ENCODE assay signal across 17 cellular contexts in genomic region chr10:28089467-28089866, GRCh38.
DNase-seq lines count a peak whose midpoint lies in the region; ATAC-seq and TF ChIP-seq lines count a peak whose summit lies in the region.
"Had no signal": no experiment of that assay in that cellular context is flagged by ENCODE, and none has a peak within 500 bp of the region (broad histone marks: within the 10 kb centered on the region; RNA-seq: fewer than 3 reads in every experiment).

No MANE protein-coding gene starts in this region.

- H3K27me3 ChIP-seq in trophoblast cell (ENCODE audit: insufficient read depth, low read length) = no peaks in the 10 kb centered on the region
- H3K27me3 ChIP-seq: testis had no signal

- no peaks in the 10 kb centered on the region for H3K9me3 ChIP-seq in trophoblast cell (ENCODE audit: insufficient read depth, low read depth, low read length)
- H3K9me3 ChIP-seq: testis had no signal

- no peak overlapping the region for H3K27ac ChIP-seq in trophoblast cell (ENCODE audit: low read depth, low read length)
- H3K27ac ChIP-seq: 22Rv1, testis, WERI-Rb-1 had no signal

- H3K4ac ChIP-seq in trophoblast cell (ENCODE audit: low read depth, low read length) = no peak overlapping the region

- H3K23ac ChIP-seq in trophoblast cell (ENCODE audit: low read length) = no peak overlapping the region

- peaks cover 6% of the 10 kb centered on the region for H3K9me3 Mint-ChIP-seq in activated CD4-positive, alpha-beta T cell treated with anti-CD3 and anti-CD28 coated beads for 36 hours (ENCODE audit: low read depth)
- peaks cover 15% of the 10 kb centered on the region for H3K9me3 Mint-ChIP-seq in activated CD4-positive, alpha-beta T cell treated with anti-CD3 and anti-CD28 coated beads, Interleukin-2, amount 10 ng/mL, durations not matched to agents 7 days and 5 days

- H3K79me1 ChIP-seq in trophoblast cell (ENCODE audit: low read length) = peaks cover 2% of the 10 kb centered on the region

- peak overlapping the region; percentile 89 for H3K27ac Mint-ChIP-seq in activated CD4-positive, alpha-beta T cell treated with anti-CD3 and anti-CD28 coated beads for 36 hours
- H3K27ac Mint-ChIP-seq in activated CD4-positive, alpha-beta T cell treated with anti-CD3 and anti-CD28 coated beads, Interleukin-2, amount 10 ng/mL, durations not matched to agents 7 days and 5 days = no peak overlapping the region

- intact Hi-C loops in activated CD4-positive, alpha-beta T cell treated with anti-CD3 and anti-CD28 coated beads for 36 hours (cut with DNase I, micrococcal nuclease) = loop anchor here in 1 of 2 experiments (2.0 to 5.0 kb wide), 4 partner anchors 89 to 347 kb away; no protein-coding TSS in a partner anchor

- H3K79me2 ChIP-seq in trophoblast cell (ENCODE audit: control insufficient read depth, insufficient read depth, low read length, poor library complexity) = no peaks in the 10 kb centered on the region

- H2BK5ac ChIP-seq in trophoblast cell (ENCODE audit: low read depth, low read length, poor library complexity) = no peak overlapping the region

- no peak overlapping the region for H2BK120ac ChIP-seq in trophoblast cell (ENCODE audit: insufficient read depth, low read length, poor library complexity)

- no peak for TF ChIP-seq CTCF in epithelial cell of esophagus (IDR thresholded peaks at IDR 0.05; ENCODE audit: insufficient read depth, low read depth, low read length, missing control alignments)

- no peak overlapping the region for H3K14ac ChIP-seq in trophoblast cell (ENCODE audit: low read length)

- H3K4me3 ChIP-seq in epithelial cell of esophagus (ENCODE audit: low read length) (no peak overlapping the region), trophoblast cell (ENCODE audit: low read depth, low read length) (no peak overlapping the region)
- H3K4me3 ChIP-seq: testis had no signal

- no peak overlapping the region for H4K8ac ChIP-seq in trophoblast cell (ENCODE audit: low read depth, low read length)

- H4K12ac ChIP-seq in trophoblast cell (ENCODE audit: low read depth, low read length) = no peak overlapping the region

- no peaks in the 10 kb centered on the region for H3K27me3 Mint-ChIP-seq in activated CD4-positive, alpha-beta T cell treated with anti-CD3 and anti-CD28 coated beads for 36 hours
- no peaks in the 10 kb centered on the region for H3K27me3 Mint-ChIP-seq in activated CD4-positive, alpha-beta T cell treated with anti-CD3 and anti-CD28 coated beads, Interleukin-2, amount 10 ng/mL, durations not matched to agents 7 days and 5 days

- H3K4me1 ChIP-seq in trophoblast cell (ENCODE audit: control insufficient read depth in 1 of 2, insufficient read depth in 2 of 2, low read length in 2 of 2) = peaks cover 0 to 2% of the 10 kb centered on the region in 2 experiments
- H3K4me1 ChIP-seq: testis had no signal

- no peak overlapping the region for H3K4me3 Mint-ChIP-seq in activated CD4-positive, alpha-beta T cell treated with anti-CD3 and anti-CD28 coated beads for 36 hours
- H3K4me3 Mint-ChIP-seq in activated CD4-positive, alpha-beta T cell treated with anti-CD3 and anti-CD28 coated beads, Interleukin-2, amount 10 ng/mL, durations not matched to agents 7 days and 5 days = no peak overlapping the region

- no peak overlapping the region for H2AFZ ChIP-seq in trophoblast cell (ENCODE audit: insufficient read depth, low read length, poor library complexity)

- POLR2A ChIA-PET in activated CD4-positive, alpha-beta T cell treated with anti-CD3 and anti-CD28 coated beads for 36 hours (lab: Charles Lee) = interaction anchor here (0.7 kb wide), 1 partner anchor 586 kb away, joined by 3 read pairs; no protein-coding TSS in a partner anchor
- POLR2A ChIA-PET in activated CD4-positive, alpha-beta T cell treated with anti-CD3 and anti-CD28 coated beads, Interleukin-2, amount 10 ng/mL, durations not matched to agents 7 days and 5 days (lab: Charles Lee) = no interaction called here

- H4K91ac ChIP-seq in trophoblast cell (ENCODE audit: low read depth, low read length) = no peak overlapping the region

- no CpG with 5 or more reads among the region's 10 CpGs for WGBS in trophoblast cell (ENCODE audit: extremely low coverage, insufficient coverage, insufficient read length)

- H3K9ac ChIP-seq in trophoblast cell (ENCODE audit: low read length) = no peak overlapping the region

- no peak overlapping the region for H2AK5ac ChIP-seq in trophoblast cell (ENCODE audit: low read length)

- H3K4me1 Mint-ChIP-seq in activated CD4-positive, alpha-beta T cell treated with anti-CD3 and anti-CD28 coated beads for 36 hours = peaks cover 18% of the 10 kb centered on the region
- H3K4me1 Mint-ChIP-seq in activated CD4-positive, alpha-beta T cell treated with anti-CD3 and anti-CD28 coated beads, Interleukin-2, amount 10 ng/mL, durations not matched to agents 7 days and 5 days = peaks cover 10% of the 10 kb centered on the region

- CTCF ChIA-PET in activated CD4-positive, alpha-beta T cell treated with anti-CD3 and anti-CD28 coated beads for 36 hours (lab: Charles Lee) = interaction anchor here (1.2 kb wide), 1 partner anchor 11 kb away, joined by 3 read pairs; no protein-coding TSS in a partner anchor
- CTCF ChIA-PET in activated CD4-positive, alpha-beta T cell treated with anti-CD3 and anti-CD28 coated beads, Interleukin-2, amount 10 ng/mL, durations not matched to agents 7 days and 5 days (lab: Charles Lee) = no interaction called here

- no peak overlapping the region for H2BK12ac ChIP-seq in trophoblast cell (ENCODE audit: low read length)

- H3K4me2 ChIP-seq in trophoblast cell (ENCODE audit: low read length) = no peak overlapping the region

- no peak overlapping the region for H3K18ac ChIP-seq in trophoblast cell (ENCODE audit: low read length)

- peaks cover 0 to 2% of the 10 kb centered on the region in 2 experiments for H3K36me3 ChIP-seq in trophoblast cell (ENCODE audit: control insufficient read depth in 1 of 2, insufficient read depth in 2 of 2, low read length in 2 of 2)
- H3K36me3 ChIP-seq: WERI-Rb-1 had no signal

- peak; percentile 54 for ATAC-seq in activated CD4-positive, alpha-beta T cell treated with anti-CD3 and anti-CD28 coated beads for 36 hours
- ATAC-seq in HG03442 (IDR thresholded peaks at IDR 0.05; ENCODE audit: unreplicated experiment) = no peak

- peak; percentile 31 for DNase-seq in activated CD4-positive, alpha-beta T cell treated with anti-CD3 and anti-CD28 coated beads for 36 hours
- DNase-seq in activated CD4-positive, alpha-beta T cell treated with anti-CD3 and anti-CD28 coated beads, Interleukin-2, amount 10 ng/mL, durations not matched to agents 7 days and 5 days = no peak
- DNase-seq in RKO (ENCODE audit: low spot score) (peak; percentile 71), epithelial cell of esophagus (ENCODE audit: low read depth) (peak; percentile 81), trophoblast cell (peak; percentile 30 to 67), medulla oblongata (ENCODE audit: extremely low spot score) (no peak)
- DNase-seq in NK-92 treated with Interleukin-12 subunit alpha and Interleukin-12 subunit beta, amount 100 ng/mL, for 24 hours (lab: John Stamatoyannopoulos, UW) = no peak
- DNase-seq: activated naive CD4-positive, alpha-beta T cell; cortex of kidney; DMS153; hippocampal formation; NCI-H1092; NCI-H526 treated with DMSO at 0.1 percent for 48 hours; testis; WERI-Rb-1 had no signal

- peaks cover 46% of the 10 kb centered on the region for H3K36me3 Mint-ChIP-seq in activated CD4-positive, alpha-beta T cell treated with anti-CD3 and anti-CD28 coated beads for 36 hours (ENCODE audit: low read depth)
- H3K36me3 Mint-ChIP-seq in activated CD4-positive, alpha-beta T cell treated with anti-CD3 and anti-CD28 coated beads, Interleukin-2, amount 10 ng/mL, durations not matched to agents 7 days and 5 days (ENCODE audit: low read depth) = peaks cover 40% of the 10 kb centered on the region

Comparison
In these comparisons a context has a peak if more than half of its experiments do, and no peak if none do; other contexts are left out.
1. DNase-seq: peak in activated CD4-positive, alpha-beta T cell treated with anti-CD3 and anti-CD28 coated beads for 36 hours (single experiment), RKO (single experiment), epithelial cell of esophagus (single experiment) and trophoblast cell (2 of 2); none in activated CD4-positive, alpha-beta T cell treated with anti-CD3 and anti-CD28 coated beads, Interleukin-2, amount 10 ng/mL, durations not matched to agents 7 days and 5 days (single experiment), medulla oblongata (single experiment) and NK-92 treated with Interleukin-12 subunit alpha and Interleukin-12 subunit beta, amount 100 ng/mL, for 24 hours (single experiment).